30 cellular contexts compared by ENCODE assay signal in the genomic region with DNA sequence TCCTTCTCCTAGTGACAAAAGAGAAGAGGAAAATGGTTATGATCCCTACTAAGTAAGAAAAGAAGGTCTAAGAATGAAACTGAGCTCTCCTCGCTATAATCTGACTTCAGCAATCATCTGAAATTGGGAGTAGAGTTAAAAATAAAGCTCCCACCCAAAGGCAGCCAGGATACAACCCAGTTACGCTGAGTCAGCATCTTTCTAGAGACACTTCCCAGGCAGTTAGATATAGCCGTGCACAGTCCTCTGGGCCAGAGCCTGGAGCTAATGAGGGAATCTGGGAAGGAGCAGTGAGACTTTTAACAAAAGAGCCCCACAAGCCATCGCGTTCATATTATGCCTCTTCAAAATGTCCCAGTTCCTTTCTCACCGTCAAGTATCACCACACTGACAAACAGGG.
"Had no signal": no experiment of that assay in that cellular context is flagged by ENCODE, and none has a peak within 500 bp of the region (broad histone marks: within the 10 kb centered on the region; RNA-seq: fewer than 3 reads in every experiment).

No MANE protein-coding gene starts in this region.

- H3K4me3 Mint-ChIP-seq: activated CD4-positive, alpha-beta memory T cell treated with anti-CD3 and anti-CD28 coated beads, Interleukin-2, amount 10 ng/mL, durations not matched to agents 7 days and 5 days; activated CD4-positive, alpha-beta T cell treated with anti-CD3 and anti-CD28 coated beads for 36 hours; activated CD4-positive, alpha-beta T cell treated with anti-CD3 and anti-CD28 coated beads, Interleukin-2, amount 10 ng/mL, durations not matched to agents 24 days and 14 days; activated naive CD4-positive, alpha-beta T cell treated with anti-CD3 and anti-CD28 coated beads, Interleukin-2, amount 10 ng/mL, durations not matched to agents 7 days and 5 days; activated naive CD8-positive, alpha-beta T cell treated with anti-CD3 and anti-CD28 coated beads, Interleukin-2, amount 10 ng/mL, durations not matched to agents 7 days and 5 days; activated T-cell treated with anti-CD3 and anti-CD28 coated beads, Interleukin-2, amount 50 U/mL, for 24 hours; activated T-cell treated with anti-CD3 and anti-CD28 coated beads, Interleukin-2, amount 50 U/mL, for 72 hours; brain; endodermal cell had no signal

- ATAC-seq: activated CD4-positive, alpha-beta T cell treated with anti-CD3 and anti-CD28 coated beads for 36 hours; activated naive CD4-positive, alpha-beta T cell treated with anti-CD3 and anti-CD28 coated beads, Interleukin-2, amount 50 U/mL, for 72 hours; activated T-cell treated with anti-CD3 and anti-CD28 coated beads, Interleukin-2, amount 50 U/mL, for 72 hours; foreskin keratinocyte; gastrocnemius medialis; heart left ventricle had no signal

- H3K9me3 ChIP-seq: ascending aorta, breast epithelium, colonic mucosa, esophagus muscularis mucosa, gastrocnemius medialis had no signal

- H3K27ac ChIP-seq: ascending aorta, breast epithelium, cardiac muscle cell, colonic mucosa, esophagus muscularis mucosa, foreskin keratinocyte, gastrocnemius medialis, heart left ventricle had no signal

- H3K27me3 Mint-ChIP-seq: activated CD4-positive, alpha-beta memory T cell treated with anti-CD3 and anti-CD28 coated beads, Interleukin-2, amount 10 ng/mL, durations not matched to agents 7 days and 5 days; activated CD4-positive, alpha-beta T cell treated with anti-CD3 and anti-CD28 coated beads for 36 hours; activated CD4-positive, alpha-beta T cell treated with anti-CD3 and anti-CD28 coated beads, Interleukin-2, amount 10 ng/mL, durations not matched to agents 24 days and 14 days; activated naive CD4-positive, alpha-beta T cell treated with anti-CD3 and anti-CD28 coated beads, Interleukin-2, amount 10 ng/mL, durations not matched to agents 7 days and 5 days; activated naive CD8-positive, alpha-beta T cell treated with anti-CD3 and anti-CD28 coated beads, Interleukin-2, amount 10 ng/mL, durations not matched to agents 7 days and 5 days; activated T-cell treated with anti-CD3 and anti-CD28 coated beads, Interleukin-2, amount 50 U/mL, for 24 hours; brain had no signal

- H3K9me3 Mint-ChIP-seq: activated CD4-positive, alpha-beta memory T cell treated with anti-CD3 and anti-CD28 coated beads, Interleukin-2, amount 10 ng/mL, durations not matched to agents 7 days and 5 days; activated CD4-positive, alpha-beta T cell treated with anti-CD3 and anti-CD28 coated beads, Interleukin-2, amount 10 ng/mL, durations not matched to agents 24 days and 14 days; activated naive CD4-positive, alpha-beta T cell treated with anti-CD3 and anti-CD28 coated beads, Interleukin-2, amount 50 U/mL, for 72 hours; activated naive CD8-positive, alpha-beta T cell treated with anti-CD3 and anti-CD28 coated beads, Interleukin-2, amount 10 ng/mL, durations not matched to agents 7 days and 5 days; activated T-cell treated with anti-CD3 and anti-CD28 coated beads, Interleukin-2, amount 50 U/mL, for 24 hours had no signal

- H3K4me1 ChIP-seq: ascending aorta, breast epithelium, colonic mucosa, esophagus muscularis mucosa, foreskin keratinocyte, gastrocnemius medialis, heart left ventricle had no signal

- DNase-seq: activated CD4-positive, alpha-beta memory T cell treated with anti-CD3 and anti-CD28 coated beads, Interleukin-2, amount 10 ng/mL, durations not matched to agents 7 days and 5 days; activated CD4-positive, alpha-beta T cell treated with anti-CD3 and anti-CD28 coated beads for 36 hours; activated CD4-positive, alpha-beta T cell treated with anti-CD3 and anti-CD28 coated beads, Interleukin-2, amount 10 ng/mL, durations not matched to agents 24 days and 14 days; activated CD4-positive, alpha-beta T cell treated with anti-CD3 and anti-CD28 coated beads, Interleukin-2, amount 50 U/mL, for 4 hours; activated CD4-positive, CD25-positive, alpha-beta regulatory T cell; activated CD4-positive, CD25-positive, alpha-beta regulatory T cell treated with anti-CD3 and anti-CD28 coated beads, Interleukin-2, amount 50 U/mL, for 72 hours; activated CD8-positive, alpha-beta memory T cell treated with anti-CD3 and anti-CD28 coated beads, Interleukin-2, amount 50 U/mL, for 48 hours; activated gamma-delta T cell; activated naive CD4-positive, alpha-beta T cell; activated naive CD4-positive, alpha-beta T cell treated with anti-CD3 and anti-CD28 coated beads, Interleukin-2, amount 10 ng/mL, durations not matched to agents 7 days and 5 days; activated naive CD8-positive, alpha-beta T cell treated with anti-CD3 and anti-CD28 coated beads, Interleukin-2, amount 10 ng/mL, durations not matched to agents 7 days and 5 days; activated T-cell treated with anti-CD3 and anti-CD28 coated beads for 4 hours; activated T-cell treated with anti-CD3 and anti-CD28 coated beads, Interleukin-2, amount 50 U/mL, for 24 hours; activated T-cell treated with anti-CD3 and anti-CD28 coated beads, Interleukin-2, amount 50 U/mL, for 72 hours; central memory CD4-positive, alpha-beta T cell; cerebellar nuclear complex; colonic mucosa; effector memory CD4-positive, alpha-beta T cell; endodermal cell; foreskin keratinocyte; gastrocnemius medialis; glutamatergic neuron; heart left ventricle; T-helper 2 cell had no signal

- H3K27ac Mint-ChIP-seq: activated CD4-positive, alpha-beta memory T cell treated with anti-CD3 and anti-CD28 coated beads, Interleukin-2, amount 10 ng/mL, durations not matched to agents 7 days and 5 days; activated CD4-positive, alpha-beta T cell treated with anti-CD3 and anti-CD28 coated beads for 36 hours; activated CD4-positive, alpha-beta T cell treated with anti-CD3 and anti-CD28 coated beads, Interleukin-2, amount 10 ng/mL, durations not matched to agents 24 days and 14 days; activated naive CD4-positive, alpha-beta T cell treated with anti-CD3 and anti-CD28 coated beads, Interleukin-2, amount 10 ng/mL, durations not matched to agents 7 days and 5 days; activated naive CD4-positive, alpha-beta T cell treated with anti-CD3 and anti-CD28 coated beads, Interleukin-2, amount 50 U/mL, for 72 hours; activated naive CD8-positive, alpha-beta T cell treated with anti-CD3 and anti-CD28 coated beads, Interleukin-2, amount 10 ng/mL, durations not matched to agents 7 days and 5 days; activated T-cell treated with anti-CD3 and anti-CD28 coated beads, Interleukin-2, amount 50 U/mL, for 24 hours; activated T-cell treated with anti-CD3 and anti-CD28 coated beads, Interleukin-2, amount 50 U/mL, for 72 hours; brain; endodermal cell had no signal

- H3K27me3 ChIP-seq: ascending aorta, breast epithelium, cardiac muscle cell, colonic mucosa, esophagus muscularis mucosa, foreskin keratinocyte, gastrocnemius medialis, heart left ventricle had no signal

- H3K4me1 Mint-ChIP-seq: activated CD4-positive, alpha-beta memory T cell treated with anti-CD3 and anti-CD28 coated beads, Interleukin-2, amount 10 ng/mL, durations not matched to agents 7 days and 5 days; activated CD4-positive, alpha-beta T cell treated with anti-CD3 and anti-CD28 coated beads for 36 hours; activated CD4-positive, alpha-beta T cell treated with anti-CD3 and anti-CD28 coated beads, Interleukin-2, amount 10 ng/mL, durations not matched to agents 24 days and 14 days; activated naive CD4-positive, alpha-beta T cell treated with anti-CD3 and anti-CD28 coated beads, Interleukin-2, amount 10 ng/mL, durations not matched to agents 7 days and 5 days; activated naive CD8-positive, alpha-beta T cell treated with anti-CD3 and anti-CD28 coated beads, Interleukin-2, amount 10 ng/mL, durations not matched to agents 7 days and 5 days; endodermal cell had no signal

- H3K4me3 ChIP-seq: ascending aorta, breast epithelium, cardiac muscle cell, colonic mucosa, esophagus muscularis mucosa, gastrocnemius medialis, heart left ventricle had no signal

- H3K36me3 Mint-ChIP-seq: activated naive CD4-positive, alpha-beta T cell treated with anti-CD3 and anti-CD28 coated beads, Interleukin-2, amount 10 ng/mL, durations not matched to agents 7 days and 5 days; activated naive CD4-positive, alpha-beta T cell treated with anti-CD3 and anti-CD28 coated beads, Interleukin-2, amount 50 U/mL, for 72 hours; brain had no signal

- H3K36me3 ChIP-seq: ascending aorta, breast epithelium, cardiac muscle cell, colonic mucosa, esophagus muscularis mucosa, gastrocnemius medialis, heart left ventricle had no signal
